In genomic region chr12:67068773-67069450, GRCh38 we compare ENCODE assay signal across 8 cellular contexts.
DNase-seq lines count a peak whose midpoint lies in the region; ATAC-seq and TF ChIP-seq lines count a peak whose summit lies in the region.

No MANE protein-coding gene starts in this region.

- DNase-seq in NCI-H82 (lab: John Stamatoyannopoulos, UW) (peak; percentile 63), NCI-H82 treated with DMSO at 0.1 percent for 48 hours (lab: John Stamatoyannopoulos, UW; ENCODE audit: unreplicated experiment) (no peak), NCI-H2171 (lab: John Stamatoyannopoulos, UW) (peak; percentile 61), esophagus muscularis mucosa (ENCODE audit: extremely low spot score) (no peak), uterus (peak; percentile 27 to 38)
- DNase-seq in activated CD8-positive, alpha-beta memory T cell treated with anti-CD3 and anti-CD28 coated beads, Interleukin-2, amount 50 U/mL, for 4 hours, result peak; percentile 49

- peaks cover 36% of the 10 kb centered on the region for H3K4me1 Mint-ChIP-seq in nephron

- H3K36me3 Mint-ChIP-seq in nephron (ENCODE audit: low read depth), result no peaks in the 10 kb centered on the region

- H3K27ac ChIP-seq in esophagus muscularis mucosa (replicated peaks in 1 of 4), result peak overlapping the region; percentile 86 to 95 (median 90)
- H3K27ac ChIP-seq in uterus, result peak overlapping the region; percentile 69 to 84

- H3K27ac Mint-ChIP-seq in nephron, result peak overlapping the region; percentile 88 to 92 (median 90)

- no peak for TF ChIP-seq CTCF in esophagus muscularis mucosa (IDR thresholded peaks at IDR 0.05)
- TF ChIP-seq CTCF in nephron (IDR thresholded peaks at IDR 0.05; ENCODE audit: unreplicated experiment in 3 of 3), result no peak
- TF ChIP-seq CTCF in uterus (IDR thresholded peaks at IDR 0.05), result no peak

- TF ChIP-seq POLR2A in esophagus muscularis mucosa (IDR thresholded peaks at IDR 0.05; ENCODE audit: low read depth) (no peak), uterus (IDR thresholded peaks at IDR 0.05) (no peak)

- H3K9me3 ChIP-seq in esophagus muscularis mucosa (no peaks in the 10 kb centered on the region), uterus (no peaks in the 10 kb centered on the region)

- WGBS in esophagus muscularis mucosa, result 0% methylated on average over 27 of the region's 81 CpGs

- TF ChIP-seq EP300 in esophagus muscularis mucosa (IDR thresholded peaks at IDR 0.05), result no peak

- intact Hi-C loops in esophagus muscularis mucosa (cut with DNase I), result loop anchor here (5.0 kb wide), 1 partner anchor 172 kb away; no protein-coding TSS in a partner anchor
- intact Hi-C loops in uterus (cut with DNase I; ENCODE audit: low total_unique reads), result no loop called here

- ATAC-seq in HG02852 (IDR thresholded peaks at IDR 0.05; ENCODE audit: unreplicated experiment), result peak; percentile 62

- H3K4me1 ChIP-seq in esophagus muscularis mucosa (peaks cover 5 to 35% (median 29%) of the 10 kb centered on the region in 4 donors), uterus (no peaks in the 10 kb centered on the region)

- no peaks in the 10 kb centered on the region for H3K9me3 Mint-ChIP-seq in nephron

- H3K4me3 Mint-ChIP-seq in nephron, result peak overlapping the region; percentile 95 to 98 (median 97)

- peak overlapping the region; percentile 76 to 87 (median 76) for H3K4me3 ChIP-seq in esophagus muscularis mucosa
- H3K4me3 ChIP-seq in uterus, result peak overlapping the region; percentile 38 to 58

- H3K27me3 ChIP-seq in esophagus muscularis mucosa, result peaks cover 0 to 16% (median 0%) of the 10 kb centered on the region in 4 donors
- no peaks in the 10 kb centered on the region for H3K27me3 ChIP-seq in uterus

- H3K36me3 ChIP-seq in esophagus muscularis mucosa, result no peaks in the 10 kb centered on the region
- no peaks in the 10 kb centered on the region for H3K36me3 ChIP-seq in uterus

- peaks cover 14% of the 10 kb centered on the region for H3K27me3 Mint-ChIP-seq in nephron (ENCODE audit: low read depth)

Comparison
In these comparisons a context has a peak if more than half of its experiments do, and no peak if none do; other contexts are left out.
1. DNase-seq: peak in NCI-H82 (single experiment), NCI-H2171 (single experiment), activated CD8-positive, alpha-beta memory T cell treated with anti-CD3 and anti-CD28 coated beads, Interleukin-2, amount 50 U/mL, for 4 hours (single experiment) and uterus (2 of 2); none in NCI-H82 treated with DMSO at 0.1 percent for 48 hours (single experiment) and esophagus muscularis mucosa (single experiment).